ENCODE assay signal across 7 cellular contexts in genomic region chr2:14634885-14635871, GRCh38. TPM values are rescaled to one million over a fixed set of nuclear protein-coding genes. Genes with fewer than 3 reads are reported as not detected.
DNase-seq lines count a peak whose midpoint lies in the region; ATAC-seq and TF ChIP-seq lines count a peak whose summit lies in the region.

No MANE protein-coding gene starts in this region.

- no peaks in the 10 kb centered on the region; a peak in 1 of 7 replicates for H3K36me3 Mint-ChIP-seq in H9 (ENCODE audit: insufficient read depth in 1 of 3, low read depth in 3 of 3)
- H3K36me3 Mint-ChIP-seq in activated T-helper 2 cell treated with anti-CD3 and anti-CD28 coated beads, Interferon-gamma antibody, Interleukin-2, Interleukin-4, amounts not matched to agents 10 μg/mL and 5 μg/mL and 100 μg/mL, durations not matched to agents 14 hours and 24 hours and 36 hours (ENCODE audit: low read depth) = peaks cover 3% of the 10 kb centered on the region

- ATAC-seq in left colon (peak; percentile 42), GM18517 (IDR thresholded peaks at IDR 0.05; ENCODE audit: unreplicated experiment) (no peak)

- no peak overlapping the region for H4K8ac ChIP-seq in H9 (replicated peaks; ENCODE audit: insufficient read length, low read depth, low read length)

- H3K4ac ChIP-seq in H9 (ENCODE audit: low read depth, low read length) = no peak overlapping the region

- H2BK120ac ChIP-seq in H9 (ENCODE audit: low read depth, low read length, poor library complexity, severe bottlenecking) = no peak overlapping the region

- peaks cover 86% of the 10 kb centered on the region for H3K27me3 Mint-ChIP-seq in H9 (ENCODE audit: low read depth)
- H3K27me3 Mint-ChIP-seq in activated T-helper 2 cell treated with anti-CD3 and anti-CD28 coated beads, Interferon-gamma antibody, Interleukin-2, Interleukin-4, amounts not matched to agents 10 μg/mL and 5 μg/mL and 100 μg/mL, durations not matched to agents 14 hours and 24 hours and 36 hours (ENCODE audit: low read depth) = peaks cover 56% of the 10 kb centered on the region

- H3K14ac ChIP-seq in H9 (ENCODE audit: insufficient read depth, low read length) = no peak overlapping the region

- no peak overlapping the region for H4K5ac ChIP-seq in H9 (ENCODE audit: insufficient read length, low read depth, low read length)

- H3K4me3 Mint-ChIP-seq in H9 = peak overlapping the region; percentile 62 to 91
- H3K4me3 Mint-ChIP-seq in activated T-helper 2 cell treated with anti-CD3 and anti-CD28 coated beads, Interferon-gamma antibody, Interleukin-2, Interleukin-4, amounts not matched to agents 10 μg/mL and 5 μg/mL and 100 μg/mL, durations not matched to agents 14 hours and 24 hours and 36 hours (ENCODE audit: low read depth) = no peak overlapping the region

- H2AFZ ChIP-seq in H9 (ENCODE audit: low read length) = no peak overlapping the region

- peak; percentile 75 for DNase-seq in H9
- DNase-seq in NCI-H460 (ENCODE audit: extremely low read depth, low read depth) = peak; percentile 40
- DNase-seq in left colon = peak; percentile 83 to 84
- DNase-seq in stromal cell of bone marrow (ENCODE audit: low read depth) = peak; percentile 36
- DNase-seq in activated T-helper 2 cell treated with anti-CD3 and anti-CD28 coated beads, Interferon-gamma antibody, Interleukin-2, Interleukin-4, amounts not matched to agents 10 μg/mL and 5 μg/mL and 100 μg/mL, durations not matched to agents 14 hours and 24 hours and 36 hours (ENCODE audit: low spot score) = no peak

- H3K9ac ChIP-seq in H9 (ENCODE audit: extremely low read depth, insufficient read length, low read length) = no peak overlapping the region

- peaks cover 19 to 29% of the 10 kb centered on the region in 2 experiments for H3K4me1 Mint-ChIP-seq in H9
- no peaks in the 10 kb centered on the region for H3K4me1 Mint-ChIP-seq in activated T-helper 2 cell treated with anti-CD3 and anti-CD28 coated beads, Interferon-gamma antibody, Interleukin-2, Interleukin-4, amounts not matched to agents 10 μg/mL and 5 μg/mL and 100 μg/mL, durations not matched to agents 14 hours and 24 hours and 36 hours (ENCODE audit: low read depth)

- H2BK5ac ChIP-seq in H9 (ENCODE audit: insufficient read length, low read length) = no peak overlapping the region

- H2BK15ac ChIP-seq in H9 (ENCODE audit: low read depth, low read length) = no peak overlapping the region

- no peak overlapping the region for H3K18ac ChIP-seq in H9 (ENCODE audit: insufficient read length, low read depth, low read length)

- H3K79me2 ChIP-seq in H9 (ENCODE audit: insufficient read depth, low read length) = no peaks in the 10 kb centered on the region

- peak overlapping the region; percentile 75 for H3K4me2 ChIP-seq in H9 (ENCODE audit: insufficient read depth, insufficient read length, low read length)

- no peak overlapping the region for H2BK20ac ChIP-seq in H9 (ENCODE audit: low read depth, low read length, poor library complexity, severe bottlenecking)

- H2AK5ac ChIP-seq in H9 (ENCODE audit: insufficient read length, low read length) = no peak overlapping the region

- H3K79me1 ChIP-seq in H9 (ENCODE audit: insufficient read depth, low read depth, low read length, poor library complexity, severe bottlenecking) = no peaks in the 10 kb centered on the region

- no peak overlapping the region for H3K27ac Mint-ChIP-seq in H9
- H3K27ac Mint-ChIP-seq in activated T-helper 2 cell treated with anti-CD3 and anti-CD28 coated beads, Interferon-gamma antibody, Interleukin-2, Interleukin-4, amounts not matched to agents 10 μg/mL and 5 μg/mL and 100 μg/mL, durations not matched to agents 14 hours and 24 hours and 36 hours = no peak overlapping the region

- peaks cover 25% of the 10 kb centered on the region for H3K27me3 ChIP-seq in H9 (ENCODE audit: insufficient read depth, low read length)

- H4K20me1 ChIP-seq in H9 (ENCODE audit: control insufficient read depth, insufficient read depth, insufficient read length) = no peaks in the 10 kb centered on the region

- H3K27ac ChIP-seq in H9 (ENCODE audit: insufficient read length, low read depth, low read length) (no peak overlapping the region), cingulate gyrus (ENCODE audit: low read depth, low read length) (peak overlapping the region; percentile 65)

- no peak for TF ChIP-seq CTCF in H9 (conservative IDR thresholded peaks at IDR 0.05)

- H3K56ac ChIP-seq in H9 (ENCODE audit: insufficient read length, low read depth, low read length) = no peak overlapping the region

- intact Hi-C loops in left colon (cut with DNase I, micrococcal nuclease) = no loop called here
- intact Hi-C loops in activated T-helper 2 cell treated with anti-CD3 and anti-CD28 coated beads, Interferon-gamma antibody, Interleukin-2, Interleukin-4, amounts not matched to agents 10 μg/mL and 5 μg/mL and 100 μg/mL, durations not matched to agents 14 hours and 24 hours and 36 hours (cut with micrococcal nuclease) = no loop called here

- WGBS in H9 (ENCODE audit: extremely low coverage, insufficient read length, low lambda C conversion rate) = no CpG with 5 or more reads among the region's 68 CpGs

- H4K91ac ChIP-seq in H9 (ENCODE audit: insufficient read length, low read depth, low read length) = no peak overlapping the region

- H3K23me2 ChIP-seq in H9 (ENCODE audit: insufficient read length, low read depth, low read length, poor library complexity, severe bottlenecking) = peaks cover 18% of the 10 kb centered on the region

- H2BK12ac ChIP-seq in H9 (ENCODE audit: insufficient read length, low read depth, low read length) = no peak overlapping the region

- H3K23ac ChIP-seq in H9 (ENCODE audit: insufficient read length, low read depth, low read length) = no peak overlapping the region

- H3K9me3 Mint-ChIP-seq in H9 = no peaks in the 10 kb centered on the region; a peak in 2 of 5 replicates
- H3K9me3 Mint-ChIP-seq in activated T-helper 2 cell treated with anti-CD3 and anti-CD28 coated beads, Interferon-gamma antibody, Interleukin-2, Interleukin-4, amounts not matched to agents 10 μg/mL and 5 μg/mL and 100 μg/mL, durations not matched to agents 14 hours and 24 hours and 36 hours = no peaks in the 10 kb centered on the region

- no peak overlapping the region for H3T11ph ChIP-seq in H9 (ENCODE audit: low read length)

- H3K9me3 ChIP-seq in H9 (ENCODE audit: control insufficient read depth, low read depth, low read length) = no peaks in the 10 kb centered on the region

- peaks cover 3% of the 10 kb centered on the region; the same call in 1 of the 2 replicates for H3K4me1 ChIP-seq in H9 (ENCODE audit: insufficient read depth, low read length)

RNA-seq across cellular contexts. Expression of gene LRATD1, which starts 2.7 kb away (rescaled TPM):
- total RNA-seq in H9 (2021) (0.31 and 0.39 TPM in 2 replicates), left colon (100 to 1,000 TPM; 136 to 160 TPM)
- total RNA-seq in NCI-H460 (2014; rRNA removed; shearing (Covaris generic)) = 2.5 and 2.6 TPM in 2 replicates
- 0.39 and 0.78 TPM in 2 replicates for polyA plus RNA-seq in NCI-H460 (2014; cell fraction: nucleus; rRNA removed)
- not detected in 2 replicates for total RNA-seq in activated T-helper 2 cell treated with anti-CD3 and anti-CD28 coated beads, Interferon-gamma antibody, Interleukin-2, Interleukin-4, amounts not matched to agents 10 μg/mL and 5 μg/mL and 100 μg/mL, durations not matched to agents 14 hours and 24 hours and 36 hours

Comparison
In these comparisons a context has a peak if more than half of its experiments do, and no peak if none do; other contexts are left out.
1. RNA of gene LRATD1, which starts 2.7 kb away (total RNA-seq): 136 to 160 TPM in left colon; 2.5 to 2.6 TPM in NCI-H460, 0.31 to 0.39 TPM in H9 and not detected in activated T-helper 2 cell treated with anti-CD3 and anti-CD28 coated beads, Interferon-gamma antibody, Interleukin-2, Interleukin-4, amounts not matched to agents 10 μg/mL and 5 μg/mL and 100 μg/mL, durations not matched to agents 14 hours and 24 hours and 36 hours; every median in the first group is over 10 times any median in the second.